8 cellular contexts compared by ENCODE assay signal in genomic region chr3:169661567-169662214, GRCh38. TPM values are rescaled to one million over a fixed set of nuclear protein-coding genes. Genes with fewer than 3 reads are reported as not detected.
DNase-seq lines count a peak whose midpoint lies in the region; ATAC-seq and TF ChIP-seq lines count a peak whose summit lies in the region.

No MANE protein-coding gene starts in this region.

- no peak for TF ChIP-seq CTCF in Peyer's patch (IDR thresholded peaks at IDR 0.05)
- TF ChIP-seq CTCF in lung (IDR thresholded peaks at IDR 0.05; ENCODE audit: control extremely low read depth, extremely low read depth), result no peak
- no peak for TF ChIP-seq CTCF in type B pancreatic cell (conservative IDR thresholded peaks at IDR 0.05)

- TF ChIP-seq POLR2A in Peyer's patch (IDR thresholded peaks at IDR 0.05), result no peak

- ATAC-seq in GM18498 (IDR thresholded peaks at IDR 0.05; ENCODE audit: unreplicated experiment) (peak; percentile 10), HG03103 (IDR thresholded peaks at IDR 0.05; ENCODE audit: low read depth, unreplicated experiment) (peak; percentile 23), lung (ENCODE audit: insufficient read depth, low FRiP score) (peak; percentile 7)

- 0% methylated on average over 44 of the region's 44 CpGs for WGBS in lung, 2 donors

- no peak overlapping the region for H3K27ac ChIP-seq in ACC112 (ENCODE audit: low read depth, low read length)
- H3K27ac ChIP-seq in Peyer's patch, result peak overlapping the region in 3 of 4 donors; percentile 31 to 80 (median 61)
- peak overlapping the region; percentile 76 to 94 for H3K27ac ChIP-seq in lung (ENCODE audit: low read depth in 1 of 2, low read length in 1 of 2)

- no peaks in the 10 kb centered on the region for H3K79me2 ChIP-seq in ACC112 (ENCODE audit: control insufficient read depth, insufficient read depth, low read length, unreplicated experiment)

- no peaks in the 10 kb centered on the region for H3K9me3 Mint-ChIP-seq in dendritic cell treated with granulocyte-macrophage colony-stimulating factor and Interleukin-4, amounts not matched to agents 40 ng/mL and 50 ng/mL, for 4 days
- H3K9me3 Mint-ChIP-seq in type B pancreatic cell, result no peaks in the 10 kb centered on the region

- H3K4me3 ChIP-seq in ACC112 (ENCODE audit: low read depth, low read length) (peak overlapping the region; percentile 71), Peyer's patch (peak overlapping the region; percentile 44 to 79 (median 59)), lung (peak overlapping the region; percentile 64)

- peaks cover 79% of the 10 kb centered on the region for H3K27me3 ChIP-seq in ACC112 (ENCODE audit: insufficient read depth, low read length)
- H3K27me3 ChIP-seq in Peyer's patch, result peaks cover 0 to 60% of the 10 kb centered on the region in 2 donors
- H3K27me3 ChIP-seq in lung (ENCODE audit: control insufficient read depth, insufficient read depth), result no peaks in the 10 kb centered on the region

- peak in 2 of 3 donors; percentile 50 to 67 for DNase-seq in Peyer's patch
- no peak for DNase-seq in lung (ENCODE audit: low spot score)
- DNase-seq in type B pancreatic cell (ENCODE audit: extremely low spot score, unreplicated experiment), result no peak
- no peak for DNase-seq in occipital lobe (lab: John Stamatoyannopoulos, UW)

- peaks cover 64% of the 10 kb centered on the region for H3K4me1 Mint-ChIP-seq in dendritic cell treated with granulocyte-macrophage colony-stimulating factor and Interleukin-4, amounts not matched to agents 40 ng/mL and 50 ng/mL, for 4 days (ENCODE audit: low read depth)
- peaks cover 54% of the 10 kb centered on the region for H3K4me1 Mint-ChIP-seq in type B pancreatic cell (ENCODE audit: unreplicated experiment)

- H3K27me3 Mint-ChIP-seq in dendritic cell treated with granulocyte-macrophage colony-stimulating factor and Interleukin-4, amounts not matched to agents 40 ng/mL and 50 ng/mL, for 4 days, result peaks cover 93% of the 10 kb centered on the region
- peaks cover 88% of the 10 kb centered on the region for H3K27me3 Mint-ChIP-seq in type B pancreatic cell

- H3K9me3 ChIP-seq in Peyer's patch (peaks cover 0 to 4% (median 0%) of the 10 kb centered on the region in 4 donors), lung (ENCODE audit: control insufficient read depth in 2 of 2, insufficient read depth in 1 of 2, low read length in 1 of 2) (peaks cover 0 to 1% of the 10 kb centered on the region in 2 donors)

- H3K27ac Mint-ChIP-seq in dendritic cell treated with granulocyte-macrophage colony-stimulating factor and Interleukin-4, amounts not matched to agents 40 ng/mL and 50 ng/mL, for 4 days, result no peak overlapping the region
- H3K27ac Mint-ChIP-seq in type B pancreatic cell, result peak overlapping the region; percentile 82

- H3K4me1 ChIP-seq in ACC112 (ENCODE audit: control insufficient read depth, insufficient read depth, low read length, unreplicated experiment), result peaks cover 5% of the 10 kb centered on the region
- H3K4me1 ChIP-seq in Peyer's patch, result peaks cover 0 to 37% (median 14%) of the 10 kb centered on the region in 4 donors
- H3K4me1 ChIP-seq in lung (ENCODE audit: control insufficient read depth in 2 of 2, insufficient read depth in 2 of 2, low read length in 2 of 2), result peaks cover 0 to 7% of the 10 kb centered on the region in 2 donors

- peak overlapping the region; percentile 82 for H3K4me3 Mint-ChIP-seq in dendritic cell treated with granulocyte-macrophage colony-stimulating factor and Interleukin-4, amounts not matched to agents 40 ng/mL and 50 ng/mL, for 4 days
- peak overlapping the region; percentile 91 for H3K4me3 Mint-ChIP-seq in type B pancreatic cell

- no peaks in the 10 kb centered on the region for H3K36me3 Mint-ChIP-seq in dendritic cell treated with granulocyte-macrophage colony-stimulating factor and Interleukin-4, amounts not matched to agents 40 ng/mL and 50 ng/mL, for 4 days (ENCODE audit: low read depth)
- no peaks in the 10 kb centered on the region for H3K36me3 Mint-ChIP-seq in type B pancreatic cell

- peak overlapping the region; percentile 92 for H2AFZ ChIP-seq in ACC112 (ENCODE audit: low read length, unreplicated experiment)

- H3K36me3 ChIP-seq in ACC112 (ENCODE audit: insufficient read depth, low read length) (no peaks in the 10 kb centered on the region), Peyer's patch (no peaks in the 10 kb centered on the region), lung (ENCODE audit: control insufficient read depth in 2 of 2, insufficient read depth in 2 of 2, low read length in 2 of 2) (no peaks in the 10 kb centered on the region)

- intact Hi-C loops in dendritic cell treated with granulocyte-macrophage colony-stimulating factor and Interleukin-4, amounts not matched to agents 40 ng/mL and 50 ng/mL, for 4 days (cut with micrococcal nuclease), result no loop called here

RNA-seq across cellular contexts. Expression of gene MECOM, which starts 1.8 kb away (rescaled TPM):
- total RNA-seq in Peyer's patch (10 to 100 TPM; 19.1 to 55.4 (median 37.9) TPM), lung (100 to 1,000 TPM in 1 of 2 donors, 10 to 100 TPM in 1; 93.9 to 135 TPM), type B pancreatic cell (ENCODE audit: low replicate concordance) (21.1 and 51.1 TPM in 2 replicates), occipital lobe (5.8 TPM)
- 10 to 100 TPM; 21.9 to 23.6 TPM for polyA plus RNA-seq in lung

Comparison
In these comparisons a context has a peak if more than half of its experiments do, and no peak if none do; other contexts are left out.
1. DNase-seq: peak in Peyer's patch (2 of 3); none in lung (single experiment), type B pancreatic cell (single experiment) and occipital lobe (single experiment).
2. Peak in every context shown above with its lines, with median percentiles within 50 percentile points of each other: H3K4me3 ChIP-seq and ATAC-seq.